18 cellular contexts compared by ENCODE assay signal in genomic region chr2:11773111-11773510, GRCh38. TPM values are rescaled to one million over a fixed set of nuclear protein-coding genes. Genes with fewer than 3 reads are reported as not detected.
DNase-seq lines count a peak whose midpoint lies in the region; ATAC-seq and FAIRE-seq lines count a peak whose summit lies in the region.
"Had no signal": no experiment of that assay in that cellular context is flagged by ENCODE, and none has a peak within 500 bp of the region (broad histone marks: within the 10 kb centered on the region; RNA-seq: fewer than 3 reads in every experiment).

No MANE protein-coding gene starts in this region.

- H3K27me3 Mint-ChIP-seq in activated CD4-positive, alpha-beta memory T cell treated with anti-CD3 and anti-CD28 coated beads, Interleukin-2, amount 10 ng/mL, durations not matched to agents 7 days and 5 days = no peaks in the 10 kb centered on the region
- H3K27me3 Mint-ChIP-seq in activated CD4-positive, alpha-beta memory T cell treated with anti-CD3 and anti-CD28 coated beads for 36 hours = no peaks in the 10 kb centered on the region
- no peaks in the 10 kb centered on the region for H3K27me3 Mint-ChIP-seq in activated naive CD4-positive, alpha-beta T cell treated with anti-CD3 and anti-CD28 coated beads, Interleukin-2, amount 50 U/mL, for 24 hours
- H3K27me3 Mint-ChIP-seq in naive thymus-derived CD4-positive, alpha-beta T cell = no peaks in the 10 kb centered on the region

- POLR2A ChIA-PET in activated CD4-positive, alpha-beta memory T cell treated with anti-CD3 and anti-CD28 coated beads, Interleukin-2, amount 10 ng/mL, durations not matched to agents 7 days and 5 days (lab: Charles Lee) = interaction anchor here (1.0 to 2.8 kb wide), 5 partner anchors 7 to 27 kb away, joined by 3 to 39 read pairs (median 7); partner anchors contain the start of gene LPIN1
- POLR2A ChIA-PET in activated CD4-positive, alpha-beta memory T cell treated with anti-CD3 and anti-CD28 coated beads for 36 hours (lab: Charles Lee) = interaction anchor here (0.9 to 3.0 kb wide), 3 partner anchors 8 to 27 kb away, joined by 3 to 9 read pairs (median 3); partner anchors contain the start of gene LPIN1
- POLR2A ChIA-PET in naive thymus-derived CD4-positive, alpha-beta T cell (lab: Charles Lee) = interaction anchor here (0.6 to 2.0 kb wide), 2 partner anchors 16 to 26 kb away, joined by 3 to 9 read pairs; partner anchors contain the start of gene LPIN1

- no peaks in the 10 kb centered on the region for H3K27me3 ChIP-seq in naive thymus-derived CD4-positive, alpha-beta T cell (ENCODE audit: control insufficient read depth in 2 of 2, insufficient read depth in 2 of 2, low read length in 2 of 2)

- CTCF ChIA-PET in activated CD4-positive, alpha-beta memory T cell treated with anti-CD3 and anti-CD28 coated beads, Interleukin-2, amount 10 ng/mL, durations not matched to agents 7 days and 5 days (lab: Charles Lee) = interaction anchor here (1.4 to 2.5 kb wide), 3 partner anchors 28 to 80 kb away, joined by 6 to 18 read pairs (median 11); partner anchors contain the start of gene LPIN1
- CTCF ChIA-PET in activated CD4-positive, alpha-beta memory T cell treated with anti-CD3 and anti-CD28 coated beads for 36 hours (lab: Charles Lee) = interaction anchor here (0.7 to 3.0 kb wide), 5 partner anchors 12 to 85 kb away, joined by 3 to 15 read pairs (median 4); partner anchors contain the start of gene LPIN1
- CTCF ChIA-PET in naive thymus-derived CD4-positive, alpha-beta T cell (lab: Charles Lee) = no interaction called here

- H3K9me3 Mint-ChIP-seq in activated CD4-positive, alpha-beta memory T cell treated with anti-CD3 and anti-CD28 coated beads, Interleukin-2, amount 10 ng/mL, durations not matched to agents 7 days and 5 days = no peaks in the 10 kb centered on the region
- H3K9me3 Mint-ChIP-seq in activated CD4-positive, alpha-beta memory T cell treated with anti-CD3 and anti-CD28 coated beads for 36 hours = no peaks in the 10 kb centered on the region
- H3K9me3 Mint-ChIP-seq in activated naive CD4-positive, alpha-beta T cell treated with anti-CD3 and anti-CD28 coated beads, Interleukin-2, amount 50 U/mL, for 24 hours = no peaks in the 10 kb centered on the region
- no peaks in the 10 kb centered on the region for H3K9me3 Mint-ChIP-seq in activated naive CD4-positive, alpha-beta T cell treated with anti-CD3 and anti-CD28 coated beads, Interleukin-2, amount 50 U/mL, for 72 hours
- no peaks in the 10 kb centered on the region for H3K9me3 Mint-ChIP-seq in naive thymus-derived CD4-positive, alpha-beta T cell
- H3K9me3 Mint-ChIP-seq: GM23338 had no signal

- intact Hi-C loops in activated CD4-positive, alpha-beta memory T cell treated with anti-CD3 and anti-CD28 coated beads for 36 hours (cut with micrococcal nuclease) = no loop called here
- intact Hi-C loops in naive thymus-derived CD4-positive, alpha-beta T cell (cut with micrococcal nuclease) = loop anchor here (10.0 kb wide), 3 partner anchors 188 to 638 kb away; partner anchors contain the start of gene ROCK2 (in 1 of the 2)

- peaks cover 6 to 56% (median 10%) of the 10 kb centered on the region in 3 experiments for H3K36me3 ChIP-seq in naive thymus-derived CD4-positive, alpha-beta T cell (ENCODE audit: control insufficient read depth in 2 of 3, insufficient read depth in 3 of 3, low read length in 3 of 3)

- FAIRE-seq in urothelium cell line (lab: Jason Lieb, UNC) = peak; percentile 23
- FAIRE-seq: GM12892 had no signal

- no peak overlapping the region for H3K4me3 Mint-ChIP-seq in activated CD4-positive, alpha-beta memory T cell treated with anti-CD3 and anti-CD28 coated beads, Interleukin-2, amount 10 ng/mL, durations not matched to agents 7 days and 5 days
- no peak overlapping the region for H3K4me3 Mint-ChIP-seq in activated CD4-positive, alpha-beta memory T cell treated with anti-CD3 and anti-CD28 coated beads for 36 hours
- no peak overlapping the region for H3K4me3 Mint-ChIP-seq in activated naive CD4-positive, alpha-beta T cell treated with anti-CD3 and anti-CD28 coated beads, Interleukin-2, amount 50 U/mL, for 24 hours
- no peak overlapping the region for H3K4me3 Mint-ChIP-seq in naive thymus-derived CD4-positive, alpha-beta T cell
- H3K4me3 Mint-ChIP-seq: GM23338 had no signal

- H3K27ac Mint-ChIP-seq in activated CD4-positive, alpha-beta memory T cell treated with anti-CD3 and anti-CD28 coated beads, Interleukin-2, amount 10 ng/mL, durations not matched to agents 7 days and 5 days = peak overlapping the region; percentile 69
- no peak overlapping the region for H3K27ac Mint-ChIP-seq in activated CD4-positive, alpha-beta memory T cell treated with anti-CD3 and anti-CD28 coated beads for 36 hours
- H3K27ac Mint-ChIP-seq in activated naive CD4-positive, alpha-beta T cell treated with anti-CD3 and anti-CD28 coated beads, Interleukin-2, amount 50 U/mL, for 24 hours = peak overlapping the region; percentile 86
- H3K27ac Mint-ChIP-seq in activated naive CD4-positive, alpha-beta T cell treated with anti-CD3 and anti-CD28 coated beads, Interleukin-2, amount 50 U/mL, for 72 hours = peak overlapping the region in 1 of 2 donors; percentile 29
- H3K27ac Mint-ChIP-seq in naive thymus-derived CD4-positive, alpha-beta T cell = peak overlapping the region in 7 of 9 donors; percentile 60 to 92 (median 85)
- H3K27ac Mint-ChIP-seq: GM23338 had no signal

- peaks cover 5 to 7% of the 10 kb centered on the region in 2 donors for H3K4me1 ChIP-seq in naive thymus-derived CD4-positive, alpha-beta T cell (ENCODE audit: control insufficient read depth in 2 of 2, insufficient read depth in 2 of 2, low read length in 2 of 2)

- H3K9me3 ChIP-seq in naive thymus-derived CD4-positive, alpha-beta T cell (ENCODE audit: control insufficient read depth in 2 of 3, low read length in 3 of 3) = no peaks in the 10 kb centered on the region

- no peak for ATAC-seq in activated naive CD4-positive, alpha-beta T cell treated with anti-CD3 and anti-CD28 coated beads, Interleukin-2, amount 50 U/mL, for 72 hours
- ATAC-seq in naive thymus-derived CD4-positive, alpha-beta T cell = no peak
- no peak for ATAC-seq in HG02852 (IDR thresholded peaks at IDR 0.05; ENCODE audit: unreplicated experiment)
- ATAC-seq: GM23338, HCT116 had no signal

- no peak overlapping the region for H3K27ac ChIP-seq in naive thymus-derived CD4-positive, alpha-beta T cell (ENCODE audit: low read depth, low read length)
- H3K27ac ChIP-seq: PC-9 had no signal

- DNase-seq in activated CD4-positive, alpha-beta memory T cell treated with anti-CD3 and anti-CD28 coated beads, Interleukin-2, amount 10 ng/mL, durations not matched to agents 7 days and 5 days = no peak
- DNase-seq in activated CD4-positive, alpha-beta memory T cell treated with anti-CD3 and anti-CD28 coated beads for 36 hours = no peak
- DNase-seq in activated naive CD4-positive, alpha-beta T cell treated with anti-CD3 and anti-CD28 coated beads, Interleukin-2, amount 50 U/mL, for 72 hours (ENCODE audit: low spot score in 2 of 2) = no peak
- DNase-seq in naive thymus-derived CD4-positive, alpha-beta T cell = no peak
- DNase-seq in urothelium cell line (ENCODE audit: low spot score) = no peak
- no peak for DNase-seq in GDM1 (lab: John Stamatoyannopoulos, UW)
- DNase-seq: DND-41, GF-D8, NCI-H1105, NCI-H1694, NCI-H510A treated with DMSO at 0.1 percent for 48 hours, NCI-H82, PC-9 had no signal

- peaks cover 73% of the 10 kb centered on the region for H3K36me3 Mint-ChIP-seq in activated CD4-positive, alpha-beta memory T cell treated with anti-CD3 and anti-CD28 coated beads, Interleukin-2, amount 10 ng/mL, durations not matched to agents 7 days and 5 days (ENCODE audit: low read depth)
- peaks cover 49% of the 10 kb centered on the region for H3K36me3 Mint-ChIP-seq in activated CD4-positive, alpha-beta memory T cell treated with anti-CD3 and anti-CD28 coated beads for 36 hours
- H3K36me3 Mint-ChIP-seq in activated naive CD4-positive, alpha-beta T cell treated with anti-CD3 and anti-CD28 coated beads, Interleukin-2, amount 50 U/mL, for 24 hours = peaks cover 21% of the 10 kb centered on the region
- peaks cover 18 to 46% of the 10 kb centered on the region in 2 donors for H3K36me3 Mint-ChIP-seq in activated naive CD4-positive, alpha-beta T cell treated with anti-CD3 and anti-CD28 coated beads, Interleukin-2, amount 50 U/mL, for 72 hours
- H3K36me3 Mint-ChIP-seq in naive thymus-derived CD4-positive, alpha-beta T cell = peaks cover 17 to 55% (median 28%) of the 10 kb centered on the region in 5 donors

- no peak overlapping the region for H3K4me3 ChIP-seq in naive thymus-derived CD4-positive, alpha-beta T cell (ENCODE audit: low read length)
- H3K4me3 ChIP-seq: GM23338, PC-9 had no signal

- peaks cover 39% of the 10 kb centered on the region for H3K4me1 Mint-ChIP-seq in activated CD4-positive, alpha-beta memory T cell treated with anti-CD3 and anti-CD28 coated beads, Interleukin-2, amount 10 ng/mL, durations not matched to agents 7 days and 5 days
- H3K4me1 Mint-ChIP-seq in activated CD4-positive, alpha-beta memory T cell treated with anti-CD3 and anti-CD28 coated beads for 36 hours (ENCODE audit: low read depth) = peaks cover 45% of the 10 kb centered on the region
- peaks cover 52% of the 10 kb centered on the region for H3K4me1 Mint-ChIP-seq in activated naive CD4-positive, alpha-beta T cell treated with anti-CD3 and anti-CD28 coated beads, Interleukin-2, amount 50 U/mL, for 24 hours
- H3K4me1 Mint-ChIP-seq in naive thymus-derived CD4-positive, alpha-beta T cell = peaks cover 14 to 48% (median 35%) of the 10 kb centered on the region in 7 donors
- H3K4me1 Mint-ChIP-seq: GM23338 had no signal

RNA-seq across cellular contexts. Expression of gene LPIN1, which starts 26.7 kb away (rescaled TPM):
- 10 to 100 TPM; 54.0 to 57.8 TPM for total RNA-seq in activated CD4-positive, alpha-beta memory T cell treated with anti-CD3 and anti-CD28 coated beads, Interleukin-2, amount 10 ng/mL, durations not matched to agents 7 days and 5 days
- 10 to 100 TPM; 41.1 to 48.0 TPM for total RNA-seq in activated CD4-positive, alpha-beta memory T cell treated with anti-CD3 and anti-CD28 coated beads for 36 hours
- 10 to 100 TPM; 68.6 to 92.9 TPM for total RNA-seq in activated naive CD4-positive, alpha-beta T cell treated with anti-CD3 and anti-CD28 coated beads, Interleukin-2, amount 50 U/mL, for 72 hours
- 10 to 100 TPM; 68.6 to 88.1 (median 76.7) TPM for total RNA-seq in naive thymus-derived CD4-positive, alpha-beta T cell
- polyA plus RNA-seq in naive thymus-derived CD4-positive, alpha-beta T cell = 10 to 100 TPM; 25.5 to 26.7 TPM
